1 cellular context compared by ENCODE assay signal in genomic region chr2:100568989-100569388, GRCh38.
TF ChIP-seq lines count a peak whose summit lies in the region.

No MANE protein-coding gene starts in this region.

TF ChIP-seq in GM12878, 131 proteins besides CTCF, POLR2A, EP300 and RAD21 (continued from another document):
- TF ChIP-seq PRDM15 (CRISPR knock-in tag; IDR thresholded peaks at IDR 0.05) (no peak), NFIC (IDR thresholded peaks at IDR 0.05; ENCODE audit: low read depth, low read length) (0 out of 2 replicates have a peak, but pooled peaks have one; percentile 23), BRCA1 (IDR thresholded peaks at IDR 0.05; ENCODE audit: low read depth, low read length) (no peak), HDGF (IDR thresholded peaks at IDR 0.05) (no peak), IRF4 (IDR thresholded peaks at IDR 0.05; ENCODE audit: low read depth, low read length) (0 out of 2 replicates have a peak, but pooled peaks have one; percentile 59), CEBPB (IDR thresholded peaks at IDR 0.05; ENCODE audit: borderline replicate concordance in 1 of 2, low read depth in 2 of 2, low read length in 2 of 2) (no peak), MEF2A (IDR thresholded peaks at IDR 0.05; ENCODE audit: insufficient read depth, low read depth, low read length) (0 out of 2 replicates have a peak, but pooled peaks have one; percentile 48), BHLHE40 (IDR thresholded peaks at IDR 0.05; ENCODE audit: borderline replicate concordance in 1 of 2, low read depth in 2 of 2, low read length in 1 of 2) (no peak), ZZZ3 (IDR thresholded peaks at IDR 0.05; ENCODE audit: control insufficient read depth, insufficient read length, low read depth) (no peak), MTA3 (IDR thresholded peaks at IDR 0.05; ENCODE audit: borderline replicate concordance, low read length) (no peak), POLR2AphosphoS5 (IDR thresholded peaks at IDR 0.05; ENCODE audit: low read length) (no peak), STAT3 (IDR thresholded peaks at IDR 0.05; ENCODE audit: low read depth, low read length) (no peak), CHD4 (IDR thresholded peaks at IDR 0.05) (no peak), ZBTB4 (CRISPR knock-in tag; IDR thresholded peaks at IDR 0.05) (no peak), CHD1 (IDR thresholded peaks at IDR 0.05; ENCODE audit: low read depth, low read length) (no peak), ELK1 (IDR thresholded peaks at IDR 0.05; ENCODE audit: low read depth, low read length) (no peak), BCL11A (IDR thresholded peaks at IDR 0.05; ENCODE audit: low read depth, low read length) (no peak), ZNF274 (IDR thresholded peaks at IDR 0.05; ENCODE audit: insufficient read depth, insufficient read length) (no peak)
- TF ChIP-seq, protein P1, sequence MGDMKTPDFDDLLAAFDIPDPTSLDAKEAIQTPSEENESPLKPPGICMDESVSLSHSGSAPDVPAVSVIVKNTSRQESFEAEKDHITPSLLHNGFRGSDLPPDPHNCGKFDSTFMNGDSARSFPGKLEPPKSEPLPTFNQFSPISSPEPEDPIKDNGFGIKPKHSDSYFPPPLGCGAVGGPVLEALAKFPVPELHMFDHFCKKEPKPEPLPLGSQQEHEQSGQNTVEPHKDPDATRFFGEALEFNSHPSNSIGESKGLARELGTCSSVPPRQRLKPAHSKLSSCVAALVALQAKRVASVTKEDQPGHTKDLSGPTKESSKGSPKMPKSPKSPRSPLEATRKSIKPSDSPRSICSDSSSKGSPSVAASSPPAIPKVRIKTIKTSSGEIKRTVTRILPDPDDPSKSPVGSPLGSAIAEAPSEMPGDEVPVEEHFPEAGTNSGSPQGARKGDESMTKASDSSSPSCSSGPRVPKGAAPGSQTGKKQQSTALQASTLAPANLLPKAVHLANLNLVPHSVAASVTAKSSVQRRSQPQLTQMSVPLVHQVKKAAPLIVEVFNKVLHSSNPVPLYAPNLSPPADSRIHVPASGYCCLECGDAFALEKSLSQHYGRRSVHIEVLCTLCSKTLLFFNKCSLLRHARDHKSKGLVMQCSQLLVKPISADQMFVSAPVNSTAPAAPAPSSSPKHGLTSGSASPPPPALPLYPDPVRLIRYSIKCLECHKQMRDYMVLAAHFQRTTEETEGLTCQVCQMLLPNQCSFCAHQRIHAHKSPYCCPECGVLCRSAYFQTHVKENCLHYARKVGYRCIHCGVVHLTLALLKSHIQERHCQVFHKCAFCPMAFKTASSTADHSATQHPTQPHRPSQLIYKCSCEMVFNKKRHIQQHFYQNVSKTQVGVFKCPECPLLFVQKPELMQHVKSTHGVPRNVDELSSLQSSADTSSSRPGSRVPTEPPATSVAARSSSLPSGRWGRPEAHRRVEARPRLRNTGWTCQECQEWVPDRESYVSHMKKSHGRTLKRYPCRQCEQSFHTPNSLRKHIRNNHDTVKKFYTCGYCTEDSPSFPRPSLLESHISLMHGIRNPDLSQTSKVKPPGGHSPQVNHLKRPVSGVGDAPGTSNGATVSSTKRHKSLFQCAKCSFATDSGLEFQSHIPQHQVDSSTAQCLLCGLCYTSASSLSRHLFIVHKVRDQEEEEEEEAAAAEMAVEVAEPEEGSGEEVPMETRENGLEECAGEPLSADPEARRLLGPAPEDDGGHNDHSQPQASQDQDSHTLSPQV (IDR thresholded peaks at IDR 0.05): no peak
- TF ChIP-seq, protein P2, sequence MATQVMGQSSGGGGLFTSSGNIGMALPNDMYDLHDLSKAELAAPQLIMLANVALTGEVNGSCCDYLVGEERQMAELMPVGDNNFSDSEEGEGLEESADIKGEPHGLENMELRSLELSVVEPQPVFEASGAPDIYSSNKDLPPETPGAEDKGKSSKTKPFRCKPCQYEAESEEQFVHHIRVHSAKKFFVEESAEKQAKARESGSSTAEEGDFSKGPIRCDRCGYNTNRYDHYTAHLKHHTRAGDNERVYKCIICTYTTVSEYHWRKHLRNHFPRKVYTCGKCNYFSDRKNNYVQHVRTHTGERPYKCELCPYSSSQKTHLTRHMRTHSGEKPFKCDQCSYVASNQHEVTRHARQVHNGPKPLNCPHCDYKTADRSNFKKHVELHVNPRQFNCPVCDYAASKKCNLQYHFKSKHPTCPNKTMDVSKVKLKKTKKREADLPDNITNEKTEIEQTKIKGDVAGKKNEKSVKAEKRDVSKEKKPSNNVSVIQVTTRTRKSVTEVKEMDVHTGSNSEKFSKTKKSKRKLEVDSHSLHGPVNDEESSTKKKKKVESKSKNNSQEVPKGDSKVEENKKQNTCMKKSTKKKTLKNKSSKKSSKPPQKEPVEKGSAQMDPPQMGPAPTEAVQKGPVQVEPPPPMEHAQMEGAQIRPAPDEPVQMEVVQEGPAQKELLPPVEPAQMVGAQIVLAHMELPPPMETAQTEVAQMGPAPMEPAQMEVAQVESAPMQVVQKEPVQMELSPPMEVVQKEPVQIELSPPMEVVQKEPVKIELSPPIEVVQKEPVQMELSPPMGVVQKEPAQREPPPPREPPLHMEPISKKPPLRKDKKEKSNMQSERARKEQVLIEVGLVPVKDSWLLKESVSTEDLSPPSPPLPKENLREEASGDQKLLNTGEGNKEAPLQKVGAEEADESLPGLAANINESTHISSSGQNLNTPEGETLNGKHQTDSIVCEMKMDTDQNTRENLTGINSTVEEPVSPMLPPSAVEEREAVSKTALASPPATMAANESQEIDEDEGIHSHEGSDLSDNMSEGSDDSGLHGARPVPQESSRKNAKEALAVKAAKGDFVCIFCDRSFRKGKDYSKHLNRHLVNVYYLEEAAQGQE (IDR thresholded peaks at IDR 0.05; ENCODE audit: low read depth, low read length): no peak
